In genomic region chr2:63054812-63055509, GRCh38 we compare ENCODE assay signal across 9 cellular contexts. TPM values are rescaled to one million over a fixed set of nuclear protein-coding genes. Genes with fewer than 3 reads are reported as not detected.
DNase-seq lines count a peak whose midpoint lies in the region; ATAC-seq lines count a peak whose summit lies in the region.
"Had no signal": no experiment of that assay in that cellular context is flagged by ENCODE, and none has a peak within 500 bp of the region (broad histone marks: within the 10 kb centered on the region; RNA-seq: fewer than 3 reads in every experiment).

No MANE protein-coding gene starts in this region.

- H3K4me3 Mint-ChIP-seq in activated T-cell treated with anti-CD3 and anti-CD28 coated beads, Interleukin-2, amount 50 U/mL, for 72 hours = peak overlapping the region; percentile 63 to 85
- peak overlapping the region; percentile 61 for H3K4me3 Mint-ChIP-seq in activated CD8-positive, alpha-beta memory T cell treated with anti-CD3 and anti-CD28 coated beads, Interleukin-2, amount 10 ng/mL, durations not matched to agents 7 days and 5 days

- ATAC-seq in activated T-cell treated with anti-CD3 and anti-CD28 coated beads, Interleukin-2, amount 50 U/mL, for 72 hours (replicated peaks in 1 of 2) = no peak
- no peak for ATAC-seq in activated CD8-positive, alpha-beta memory T cell treated with anti-CD3 and anti-CD28 coated beads, Interleukin-2, amount 10 ng/mL, durations not matched to agents 7 days and 5 days
- ATAC-seq in HG03565 (IDR thresholded peaks at IDR 0.05; ENCODE audit: unreplicated experiment) = no peak

- H3K9me3 Mint-ChIP-seq in activated T-cell treated with anti-CD3 and anti-CD28 coated beads, Interleukin-2, amount 50 U/mL, for 72 hours = no peaks in the 10 kb centered on the region
- H3K9me3 Mint-ChIP-seq in activated CD8-positive, alpha-beta memory T cell treated with anti-CD3 and anti-CD28 coated beads, Interleukin-2, amount 10 ng/mL, durations not matched to agents 7 days and 5 days (ENCODE audit: low read depth) = no peaks in the 10 kb centered on the region

- peaks cover 4% of the 10 kb centered on the region for H3K9me3 ChIP-seq in iPS-18c (ENCODE audit: control insufficient read depth, insufficient read depth, low read length)

- peaks cover under 1 to 2% of the 10 kb centered on the region in 2 donors for H3K36me3 Mint-ChIP-seq in activated T-cell treated with anti-CD3 and anti-CD28 coated beads, Interleukin-2, amount 50 U/mL, for 72 hours (ENCODE audit: insufficient read depth in 2 of 2)
- H3K36me3 Mint-ChIP-seq in activated CD8-positive, alpha-beta memory T cell treated with anti-CD3 and anti-CD28 coated beads, Interleukin-2, amount 10 ng/mL, durations not matched to agents 7 days and 5 days = peaks cover under 1% of the 10 kb centered on the region

- H3K4me3 ChIP-seq in iPS-18c (ENCODE audit: insufficient read depth, low read depth, low read length) = peak overlapping the region; percentile 34; the same call in 1 of the 2 replicates

- H3K27me3 Mint-ChIP-seq in activated T-cell treated with anti-CD3 and anti-CD28 coated beads, Interleukin-2, amount 50 U/mL, for 72 hours (ENCODE audit: low read depth) = peaks cover 80% of the 10 kb centered on the region
- H3K27me3 Mint-ChIP-seq in activated CD8-positive, alpha-beta memory T cell treated with anti-CD3 and anti-CD28 coated beads, Interleukin-2, amount 10 ng/mL, durations not matched to agents 7 days and 5 days = peaks cover 84% of the 10 kb centered on the region

- CTCF ChIA-PET in activated CD8-positive, alpha-beta memory T cell treated with anti-CD3 and anti-CD28 coated beads, Interleukin-2, amount 10 ng/mL, durations not matched to agents 7 days and 5 days (lab: Charles Lee) = interaction anchor here (2.2 kb wide), 1 partner anchor 598 kb away, joined by 5 read pairs; no protein-coding TSS in a partner anchor

- H3K27ac Mint-ChIP-seq in activated T-cell treated with anti-CD3 and anti-CD28 coated beads, Interleukin-2, amount 50 U/mL, for 72 hours = no peak overlapping the region
- H3K27ac Mint-ChIP-seq in activated CD8-positive, alpha-beta memory T cell treated with anti-CD3 and anti-CD28 coated beads, Interleukin-2, amount 10 ng/mL, durations not matched to agents 7 days and 5 days = no peak overlapping the region

- H3K4me1 Mint-ChIP-seq in activated T-cell treated with anti-CD3 and anti-CD28 coated beads, Interleukin-2, amount 50 U/mL, for 72 hours (ENCODE audit: low read depth) = peaks cover 75% of the 10 kb centered on the region
- peaks cover 57% of the 10 kb centered on the region for H3K4me1 Mint-ChIP-seq in activated CD8-positive, alpha-beta memory T cell treated with anti-CD3 and anti-CD28 coated beads, Interleukin-2, amount 10 ng/mL, durations not matched to agents 7 days and 5 days

- DNase-seq in activated T-cell treated with anti-CD3 and anti-CD28 coated beads, Interleukin-2, amount 50 U/mL, for 72 hours = peak; percentile 3 to 12
- no peak for DNase-seq in activated T-cell treated with anti-CD3 and anti-CD28 coated beads, Interleukin-2, amount 50 U/mL, for 1 hour
- no peak for DNase-seq in activated CD8-positive, alpha-beta memory T cell treated with anti-CD3 and anti-CD28 coated beads, Interleukin-2, amount 10 ng/mL, durations not matched to agents 7 days and 5 days
- peak; percentile 26 for DNase-seq in stimulated activated CD8-positive, alpha-beta memory T cell treated with anti-CD3 and anti-CD28 coated beads, Interleukin-4, amount 100 ng/mL, for 48 hours
- DNase-seq in NOMO-1 treated with dmso at 0.1 percent for 144 hours (lab: John Stamatoyannopoulos, UW; ENCODE audit: unreplicated experiment) = no peak
- DNase-seq in NCI-H1048 (lab: John Stamatoyannopoulos, UW) = no peak
- DNase-seq: OCI-M1 had no signal

RNA-seq across cellular contexts. Expression of gene OTX1, which starts 4.3 kb away (rescaled TPM):
- under 1 TPM in 1 of 2 donors, not detected in 1; 0.07 TPM for total RNA-seq in activated T-cell treated with anti-CD3 and anti-CD28 coated beads, Interleukin-2, amount 50 U/mL, for 72 hours
- total RNA-seq in activated CD8-positive, alpha-beta memory T cell treated with anti-CD3 and anti-CD28 coated beads, Interleukin-2, amount 10 ng/mL, durations not matched to agents 7 days and 5 days = under 1 TPM; 0.26 to 0.58 TPM

Comparison
In these comparisons a context has a peak if more than half of its experiments do, and no peak if none do; other contexts are left out.
1. DNase-seq: peak in activated T-cell treated with anti-CD3 and anti-CD28 coated beads, Interleukin-2, amount 50 U/mL, for 72 hours (2 of 2) and stimulated activated CD8-positive, alpha-beta memory T cell treated with anti-CD3 and anti-CD28 coated beads, Interleukin-4, amount 100 ng/mL, for 48 hours (single experiment); none in activated T-cell treated with anti-CD3 and anti-CD28 coated beads, Interleukin-2, amount 50 U/mL, for 1 hour (single experiment), activated CD8-positive, alpha-beta memory T cell treated with anti-CD3 and anti-CD28 coated beads, Interleukin-2, amount 10 ng/mL, durations not matched to agents 7 days and 5 days (single experiment), NOMO-1 treated with dmso at 0.1 percent for 144 hours (single experiment) and NCI-H1048 (single experiment).